In genomic region chr10:79267449-79267848, GRCh38 we compare ENCODE assay signal across 1 cellular context.
TF ChIP-seq lines count a peak whose summit lies in the region.

No MANE protein-coding gene starts in this region.

TF ChIP-seq in GM23338, 12 proteins besides CTCF, POLR2A, EP300 and RAD21 (continued from another document):
- no peak for TF ChIP-seq ZNF462 (CRISPR knock-in tag; IDR thresholded peaks at IDR 0.05)
